28 cellular contexts compared by ENCODE assay signal in the genomic region with DNA sequence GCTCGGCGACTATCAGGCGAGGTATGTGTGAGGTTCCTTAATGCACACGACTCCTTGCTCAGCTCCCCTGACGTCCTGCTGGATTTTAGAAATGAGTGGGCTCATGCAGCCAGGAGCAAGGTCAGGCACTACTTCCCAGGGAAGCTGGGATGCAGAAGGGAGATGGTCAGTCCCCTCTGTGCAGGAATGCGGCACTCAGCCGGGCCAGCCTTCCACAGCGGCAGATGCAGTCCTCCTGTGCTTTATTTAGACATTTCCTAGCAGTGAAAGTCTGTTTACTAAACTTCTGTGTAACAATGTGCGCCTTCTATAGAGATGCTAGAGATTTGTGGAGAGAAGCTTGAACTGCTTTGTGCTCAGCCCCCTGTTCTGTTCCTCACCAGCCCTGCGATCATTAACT.
"Had no signal": no experiment of that assay in that cellular context is flagged by ENCODE, and none has a peak within 500 bp of the region (broad histone marks: within the 10 kb centered on the region; RNA-seq: fewer than 3 reads in every experiment).

No MANE protein-coding gene starts in this region.

- H3K9me3 ChIP-seq: ascending aorta, breast epithelium, esophagus muscularis mucosa, gastrocnemius medialis had no signal

- ATAC-seq: activated naive CD4-positive, alpha-beta T cell treated with anti-CD3 and anti-CD28 coated beads, Interleukin-2, amount 50 U/mL, for 72 hours; activated T-cell treated with anti-CD3 and anti-CD28 coated beads, Interleukin-2, amount 50 U/mL, for 72 hours; effector memory CD8-positive, alpha-beta T cell; foreskin keratinocyte; gastrocnemius medialis had no signal

- H3K27ac Mint-ChIP-seq: activated CD4-positive, alpha-beta memory T cell treated with anti-CD3 and anti-CD28 coated beads, Interleukin-2, amount 10 ng/mL, durations not matched to agents 7 days and 5 days; activated CD4-positive, alpha-beta T cell treated with anti-CD3 and anti-CD28 coated beads, Interleukin-2, amount 10 ng/mL, durations not matched to agents 7 days and 5 days; activated naive CD4-positive, alpha-beta T cell treated with anti-CD3 and anti-CD28 coated beads, Interleukin-2, amount 10 ng/mL, durations not matched to agents 7 days and 5 days; activated naive CD4-positive, alpha-beta T cell treated with anti-CD3 and anti-CD28 coated beads, Interleukin-2, amount 50 U/mL, for 72 hours; activated naive CD8-positive, alpha-beta T cell treated with anti-CD3 and anti-CD28 coated beads, Interleukin-2, amount 10 ng/mL, durations not matched to agents 7 days and 5 days; activated T-cell treated with anti-CD3 and anti-CD28 coated beads, Interleukin-2, amount 50 U/mL, for 24 hours; activated T-cell treated with anti-CD3 and anti-CD28 coated beads, Interleukin-2, amount 50 U/mL, for 72 hours; effector memory CD8-positive, alpha-beta T cell had no signal

- H3K36me3 ChIP-seq: breast epithelium, cardiac muscle cell, gastrocnemius medialis had no signal

- H3K9me3 Mint-ChIP-seq: activated CD4-positive, alpha-beta memory T cell treated with anti-CD3 and anti-CD28 coated beads, Interleukin-2, amount 10 ng/mL, durations not matched to agents 7 days and 5 days; activated CD4-positive, alpha-beta T cell treated with anti-CD3 and anti-CD28 coated beads, Interleukin-2, amount 10 ng/mL, durations not matched to agents 7 days and 5 days; activated naive CD4-positive, alpha-beta T cell treated with anti-CD3 and anti-CD28 coated beads, Interleukin-2, amount 10 ng/mL, durations not matched to agents 7 days and 5 days; activated naive CD4-positive, alpha-beta T cell treated with anti-CD3 and anti-CD28 coated beads, Interleukin-2, amount 50 U/mL, for 72 hours; activated naive CD8-positive, alpha-beta T cell treated with anti-CD3 and anti-CD28 coated beads, Interleukin-2, amount 10 ng/mL, durations not matched to agents 7 days and 5 days; activated T-cell treated with anti-CD3 and anti-CD28 coated beads, Interleukin-2, amount 50 U/mL, for 24 hours; activated T-cell treated with anti-CD3 and anti-CD28 coated beads, Interleukin-2, amount 50 U/mL, for 72 hours; brain; central memory CD8-positive, alpha-beta T cell; effector memory CD8-positive, alpha-beta T cell had no signal

- DNase-seq: activated CD4-positive, alpha-beta memory T cell treated with anti-CD3 and anti-CD28 coated beads, Interleukin-2, amount 10 ng/mL, durations not matched to agents 7 days and 5 days; activated CD4-positive, alpha-beta T cell treated with anti-CD3 and anti-CD28 coated beads for 1 hour; activated CD4-positive, alpha-beta T cell treated with anti-CD3 and anti-CD28 coated beads for 4 hours; activated CD4-positive, alpha-beta T cell treated with anti-CD3 and anti-CD28 coated beads, Interleukin-2, amount 10 ng/mL, durations not matched to agents 7 days and 5 days; activated CD4-positive, alpha-beta T cell treated with anti-CD3 and anti-CD28 coated beads, Interleukin-2, amount 50 U/mL, for 4 hours; activated CD8-positive, alpha-beta memory T cell treated with anti-CD3 and anti-CD28 coated beads, Interleukin-2, amount 50 U/mL, for 48 hours; activated gamma-delta T cell; activated naive CD4-positive, alpha-beta T cell; activated naive CD4-positive, alpha-beta T cell treated with anti-CD3 and anti-CD28 coated beads, Interleukin-2, amount 10 ng/mL, durations not matched to agents 7 days and 5 days; activated naive CD8-positive, alpha-beta T cell treated with anti-CD3 and anti-CD28 coated beads, Interleukin-2, amount 10 ng/mL, durations not matched to agents 7 days and 5 days; activated T-cell treated with anti-CD3 and anti-CD28 coated beads for 4 hours; activated T-cell treated with anti-CD3 and anti-CD28 coated beads, Interleukin-2, amount 50 U/mL, for 24 hours; activated T-cell treated with anti-CD3 and anti-CD28 coated beads, Interleukin-2, amount 50 U/mL, for 72 hours; cortex of kidney; dermis blood vessel endothelial cell; effector CD4-positive, alpha-beta T cell; effector memory CD8-positive, alpha-beta T cell; erythroblast; foreskin keratinocyte; gastrocnemius medialis; T-helper 2 cell had no signal

- H3K36me3 Mint-ChIP-seq: brain had no signal

- H3K4me1 ChIP-seq: ascending aorta, breast epithelium, foreskin keratinocyte, gastrocnemius medialis had no signal

- H3K27me3 Mint-ChIP-seq: activated CD4-positive, alpha-beta memory T cell treated with anti-CD3 and anti-CD28 coated beads, Interleukin-2, amount 10 ng/mL, durations not matched to agents 7 days and 5 days; activated CD4-positive, alpha-beta T cell treated with anti-CD3 and anti-CD28 coated beads, Interleukin-2, amount 10 ng/mL, durations not matched to agents 7 days and 5 days; activated naive CD4-positive, alpha-beta T cell treated with anti-CD3 and anti-CD28 coated beads, Interleukin-2, amount 10 ng/mL, durations not matched to agents 7 days and 5 days; activated naive CD8-positive, alpha-beta T cell treated with anti-CD3 and anti-CD28 coated beads, Interleukin-2, amount 10 ng/mL, durations not matched to agents 7 days and 5 days; activated T-cell treated with anti-CD3 and anti-CD28 coated beads, Interleukin-2, amount 50 U/mL, for 24 hours; central memory CD8-positive, alpha-beta T cell; effector memory CD8-positive, alpha-beta T cell had no signal

- H3K27me3 ChIP-seq: ascending aorta, breast epithelium, cardiac muscle cell, esophagus muscularis mucosa, foreskin keratinocyte, gastrocnemius medialis had no signal

- H3K4me3 ChIP-seq: ascending aorta, breast epithelium, cardiac muscle cell, esophagus muscularis mucosa, gastrocnemius medialis had no signal

- H3K4me3 Mint-ChIP-seq: activated CD4-positive, alpha-beta memory T cell treated with anti-CD3 and anti-CD28 coated beads, Interleukin-2, amount 10 ng/mL, durations not matched to agents 7 days and 5 days; activated CD4-positive, alpha-beta T cell treated with anti-CD3 and anti-CD28 coated beads, Interleukin-2, amount 10 ng/mL, durations not matched to agents 7 days and 5 days; activated naive CD4-positive, alpha-beta T cell treated with anti-CD3 and anti-CD28 coated beads, Interleukin-2, amount 10 ng/mL, durations not matched to agents 7 days and 5 days; activated naive CD8-positive, alpha-beta T cell treated with anti-CD3 and anti-CD28 coated beads, Interleukin-2, amount 10 ng/mL, durations not matched to agents 7 days and 5 days; activated T-cell treated with anti-CD3 and anti-CD28 coated beads, Interleukin-2, amount 50 U/mL, for 24 hours; activated T-cell treated with anti-CD3 and anti-CD28 coated beads, Interleukin-2, amount 50 U/mL, for 72 hours; brain; central memory CD8-positive, alpha-beta T cell; effector memory CD8-positive, alpha-beta T cell had no signal

- H3K27ac ChIP-seq: ascending aorta, breast epithelium, cardiac muscle cell, esophagus muscularis mucosa, foreskin keratinocyte, gastrocnemius medialis had no signal
